7 cellular contexts compared by ENCODE assay signal in the genomic region with DNA sequence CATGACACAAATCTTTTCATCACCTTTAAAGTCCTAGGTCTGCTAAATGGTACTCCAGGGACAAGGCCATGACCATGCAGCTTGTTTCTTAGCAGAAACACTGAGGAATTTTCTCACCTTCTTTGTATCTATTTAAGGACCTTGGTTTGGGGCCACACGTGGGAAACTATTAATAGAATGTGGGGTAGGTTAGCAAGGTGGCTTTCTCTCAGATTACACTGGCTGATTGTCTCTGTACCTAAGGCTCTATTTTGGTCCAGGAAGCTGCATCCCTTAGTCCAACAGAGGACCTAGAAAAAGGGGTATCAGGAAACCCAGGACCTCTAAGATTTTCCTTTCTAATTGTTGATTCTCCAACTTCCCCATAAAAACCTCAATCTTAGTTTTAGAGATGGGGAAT.
"Had no signal": no experiment of that assay in that cellular context is flagged by ENCODE, and none has a peak within 500 bp of the region (broad histone marks: within the 10 kb centered on the region; RNA-seq: fewer than 3 reads in every experiment).

No MANE protein-coding gene starts in this region.

- DNase-seq: H9, HCEC 1CT, KBM-7 had no signal

- H3K27ac ChIP-seq: HL-60 had no signal

- ATAC-seq: GM23338, HepG2 had no signal

- H2AFZ ChIP-seq: GM23338 had no signal

- H3K4me2 ChIP-seq: GM23338 had no signal

- FAIRE-seq: H1, HepG2 had no signal

- H3K4me3 ChIP-seq: GM23338 had no signal
